1 cellular context compared by ENCODE assay signal in genomic region chr6:11770546-11771466, GRCh38.
TF ChIP-seq lines count a peak whose summit lies in the region.

No MANE protein-coding gene starts in this region.

TF ChIP-seq in GM12878, 131 proteins besides CTCF, POLR2A, EP300 and RAD21 (continued from another document):
- TF ChIP-seq, protein P1, sequence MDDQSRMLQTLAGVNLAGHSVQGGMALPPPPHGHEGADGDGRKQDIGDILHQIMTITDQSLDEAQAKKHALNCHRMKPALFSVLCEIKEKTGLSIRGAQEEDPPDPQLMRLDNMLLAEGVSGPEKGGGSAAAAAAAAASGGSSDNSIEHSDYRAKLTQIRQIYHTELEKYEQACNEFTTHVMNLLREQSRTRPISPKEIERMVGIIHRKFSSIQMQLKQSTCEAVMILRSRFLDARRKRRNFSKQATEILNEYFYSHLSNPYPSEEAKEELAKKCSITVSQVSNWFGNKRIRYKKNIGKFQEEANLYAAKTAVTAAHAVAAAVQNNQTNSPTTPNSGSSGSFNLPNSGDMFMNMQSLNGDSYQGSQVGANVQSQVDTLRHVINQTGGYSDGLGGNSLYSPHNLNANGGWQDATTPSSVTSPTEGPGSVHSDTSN (IDR thresholded peaks at IDR 0.05; ENCODE audit: insufficient replicate concordance, low read depth, low read length) = no peak
- peak; percentile 65 for TF ChIP-seq RUNX3 (IDR thresholded peaks at IDR 0.05; ENCODE audit: low read length)
- TF ChIP-seq SPI1 (IDR thresholded peaks at IDR 0.05; ENCODE audit: borderline replicate concordance, insufficient read depth, low read depth, low read length) = peak; percentile 50; the same call in 1 of the 2 replicates
- no peak for TF ChIP-seq NR2C2 (IDR thresholded peaks at IDR 0.05; ENCODE audit: borderline replicate concordance, control insufficient read depth, insufficient read length, low read depth)
- TF ChIP-seq SMC3 (IDR thresholded peaks at IDR 0.05; ENCODE audit: borderline replicate concordance, low read length) = no peak
- TF ChIP-seq RB1 (IDR thresholded peaks at IDR 0.05; ENCODE audit: borderline replicate concordance) = no peak
- TF ChIP-seq EED (IDR thresholded peaks at IDR 0.05; ENCODE audit: low read depth) = peak; percentile 53
- TF ChIP-seq ZNF622 (IDR thresholded peaks at IDR 0.05) = no peak
- TF ChIP-seq SKIL (IDR thresholded peaks at IDR 0.05; ENCODE audit: low read depth, poor library complexity, severe bottlenecking) = no peak
- TF ChIP-seq, protein P2, sequence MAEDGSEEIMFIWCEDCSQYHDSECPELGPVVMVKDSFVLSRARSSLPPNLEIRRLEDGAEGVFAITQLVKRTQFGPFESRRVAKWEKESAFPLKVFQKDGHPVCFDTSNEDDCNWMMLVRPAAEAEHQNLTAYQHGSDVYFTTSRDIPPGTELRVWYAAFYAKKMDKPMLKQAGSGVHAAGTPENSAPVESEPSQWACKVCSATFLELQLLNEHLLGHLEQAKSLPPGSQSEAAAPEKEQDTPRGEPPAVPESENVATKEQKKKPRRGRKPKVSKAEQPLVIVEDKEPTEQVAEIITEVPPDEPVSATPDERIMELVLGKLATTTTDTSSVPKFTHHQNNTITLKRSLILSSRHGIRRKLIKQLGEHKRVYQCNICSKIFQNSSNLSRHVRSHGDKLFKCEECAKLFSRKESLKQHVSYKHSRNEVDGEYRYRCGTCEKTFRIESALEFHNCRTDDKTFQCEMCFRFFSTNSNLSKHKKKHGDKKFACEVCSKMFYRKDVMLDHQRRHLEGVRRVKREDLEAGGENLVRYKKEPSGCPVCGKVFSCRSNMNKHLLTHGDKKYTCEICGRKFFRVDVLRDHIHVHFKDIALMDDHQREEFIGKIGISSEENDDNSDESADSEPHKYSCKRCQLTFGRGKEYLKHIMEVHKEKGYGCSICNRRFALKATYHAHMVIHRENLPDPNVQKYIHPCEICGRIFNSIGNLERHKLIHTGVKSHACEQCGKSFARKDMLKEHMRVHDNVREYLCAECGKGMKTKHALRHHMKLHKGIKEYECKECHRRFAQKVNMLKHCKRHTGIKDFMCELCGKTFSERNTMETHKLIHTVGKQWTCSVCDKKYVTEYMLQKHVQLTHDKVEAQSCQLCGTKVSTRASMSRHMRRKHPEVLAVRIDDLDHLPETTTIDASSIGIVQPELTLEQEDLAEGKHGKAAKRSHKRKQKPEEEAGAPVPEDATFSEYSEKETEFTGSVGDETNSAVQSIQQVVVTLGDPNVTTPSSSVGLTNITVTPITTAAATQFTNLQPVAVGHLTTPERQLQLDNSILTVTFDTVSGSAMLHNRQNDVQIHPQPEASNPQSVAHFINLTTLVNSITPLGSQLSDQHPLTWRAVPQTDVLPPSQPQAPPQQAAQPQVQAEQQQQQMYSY (CRISPR knock-in tag; IDR thresholded peaks at IDR 0.05) = no peak
